In genomic region chr7:100604078-100604975, GRCh38 we compare ENCODE assay signal across 8 cellular contexts. TPM values are rescaled to one million over a fixed set of nuclear protein-coding genes. Genes with fewer than 3 reads are reported as not detected.
DNase-seq lines count a peak whose midpoint lies in the region; ATAC-seq and TF ChIP-seq lines count a peak whose summit lies in the region.

No MANE protein-coding gene starts in this region.

- peaks cover 17% of the 10 kb centered on the region for H3K79me1 ChIP-seq in trophoblast cell (ENCODE audit: low read length)

- H3K79me2 ChIP-seq in ACC112 (ENCODE audit: control insufficient read depth, insufficient read depth, low read length, unreplicated experiment) (peaks cover 15% of the 10 kb centered on the region), trophoblast cell (ENCODE audit: control insufficient read depth, insufficient read depth, low read length, poor library complexity) (no peaks in the 10 kb centered on the region)

- TF ChIP-seq POLR2A in GM18505 (IDR thresholded peaks at IDR 0.05; ENCODE audit: borderline replicate concordance, extremely low read depth, insufficient read depth, insufficient read length) (peak; percentile 29), vagina (IDR thresholded peaks at IDR 0.05) (peak in 1 of 2 donors; percentile 83)

- H3K4me3 Mint-ChIP-seq in activated naive CD4-positive, alpha-beta T cell treated with anti-CD3 and anti-CD28 coated beads, Interleukin-2, amount 10 ng/mL, durations not matched to agents 7 days and 5 days, result peak overlapping the region; percentile 88

- peak overlapping the region; percentile 88 for H4K8ac ChIP-seq in trophoblast cell (ENCODE audit: low read depth, low read length)

- H3K9me3 Mint-ChIP-seq in activated naive CD4-positive, alpha-beta T cell treated with anti-CD3 and anti-CD28 coated beads, Interleukin-2, amount 10 ng/mL, durations not matched to agents 7 days and 5 days, result no peaks in the 10 kb centered on the region

- peak overlapping the region; percentile 53 for H3K4ac ChIP-seq in trophoblast cell (ENCODE audit: low read depth, low read length)

- H3K27me3 Mint-ChIP-seq in activated naive CD4-positive, alpha-beta T cell treated with anti-CD3 and anti-CD28 coated beads, Interleukin-2, amount 10 ng/mL, durations not matched to agents 7 days and 5 days, result peaks cover 71% of the 10 kb centered on the region

- peak overlapping the region; percentile 97 for H3K4me2 ChIP-seq in trophoblast cell (ENCODE audit: low read length)

- H2AK5ac ChIP-seq in trophoblast cell (ENCODE audit: low read length), result no peak overlapping the region

- WGBS in HUES64, result under 1% methylated on average over 58 of the region's 66 CpGs
- no CpG with 5 or more reads among the region's 66 CpGs for WGBS in trophoblast cell (ENCODE audit: extremely low coverage, insufficient coverage, insufficient read length)

- H3K4me3 ChIP-seq in ACC112 (ENCODE audit: low read depth, low read length), result peak overlapping the region; percentile 93
- H3K4me3 ChIP-seq in HUES64 (ENCODE audit: low read length), result peak overlapping the region; percentile 64
- H3K4me3 ChIP-seq in SJSA1, result peak overlapping the region; percentile 45
- peak overlapping the region; percentile 65 for H3K4me3 ChIP-seq in trophoblast cell (ENCODE audit: low read depth, low read length)
- H3K4me3 ChIP-seq in vagina, result peak overlapping the region; percentile 74 to 86

- no peaks in the 10 kb centered on the region for H3K36me3 Mint-ChIP-seq in activated naive CD4-positive, alpha-beta T cell treated with anti-CD3 and anti-CD28 coated beads, Interleukin-2, amount 10 ng/mL, durations not matched to agents 7 days and 5 days

- H3K4me1 ChIP-seq in ACC112 (ENCODE audit: control insufficient read depth, insufficient read depth, low read length, unreplicated experiment) (peaks cover 8% of the 10 kb centered on the region), HUES64 (ENCODE audit: insufficient read depth, low read length) (peaks cover 16% of the 10 kb centered on the region), SJSA1 (replicated peaks) (peaks cover 31% of the 10 kb centered on the region), trophoblast cell (ENCODE audit: control insufficient read depth in 1 of 2, insufficient read depth in 2 of 2, low read length in 2 of 2) (peaks cover 20 to 34% of the 10 kb centered on the region in 2 experiments), vagina (peaks cover 26% of the 10 kb centered on the region)

- H4K91ac ChIP-seq in trophoblast cell (ENCODE audit: low read depth, low read length), result peak overlapping the region; percentile 87

- H3K36me3 ChIP-seq in ACC112 (ENCODE audit: insufficient read depth, low read length) (peaks cover 3% of the 10 kb centered on the region), HUES64 (ENCODE audit: insufficient read depth, low read length) (peaks cover 6% of the 10 kb centered on the region; the same call in 1 of the 2 replicates), SJSA1 (peaks cover 30% of the 10 kb centered on the region), trophoblast cell (ENCODE audit: control insufficient read depth in 1 of 2, insufficient read depth in 2 of 2, low read length in 2 of 2) (peaks cover 2 to 3% of the 10 kb centered on the region in 2 experiments), vagina (no peaks in the 10 kb centered on the region)

- no peak for TF ChIP-seq CTCF in vagina (IDR thresholded peaks at IDR 0.05)

- peak overlapping the region; percentile 85 for H3K18ac ChIP-seq in trophoblast cell (ENCODE audit: low read length)

- H3K14ac ChIP-seq in trophoblast cell (ENCODE audit: low read length), result peak overlapping the region; percentile 61

- no peak overlapping the region for H2BK12ac ChIP-seq in trophoblast cell (ENCODE audit: low read length)

- peaks cover 34% of the 10 kb centered on the region for H3K4me1 Mint-ChIP-seq in activated naive CD4-positive, alpha-beta T cell treated with anti-CD3 and anti-CD28 coated beads, Interleukin-2, amount 10 ng/mL, durations not matched to agents 7 days and 5 days

- H3K27ac ChIP-seq in ACC112 (ENCODE audit: low read depth, low read length) (0 out of 2 replicates have a peak overlapping the region, but pooled peaks have one; percentile 46), HUES64 (ENCODE audit: low read depth, low read length) (peak overlapping the region; percentile 69), SJSA1 (peak overlapping the region; percentile 52), trophoblast cell (ENCODE audit: low read depth, low read length) (peak overlapping the region; percentile 48), vagina (peak overlapping the region; percentile 93)

- H3K27me3 ChIP-seq in ACC112 (ENCODE audit: insufficient read depth, low read length) (no peaks in the 10 kb centered on the region), HUES64 (ENCODE audit: insufficient read depth, low read length) (peaks cover 18% of the 10 kb centered on the region), SJSA1 (replicated peaks) (no peaks in the 10 kb centered on the region), trophoblast cell (ENCODE audit: insufficient read depth, low read length) (no peaks in the 10 kb centered on the region), vagina (no peaks in the 10 kb centered on the region)

- ATAC-seq in GM18505 (IDR thresholded peaks at IDR 0.05; ENCODE audit: unreplicated experiment), result no peak
- ATAC-seq in Right ventricle myocardium inferior, result peak; percentile 75

- CTCF ChIA-PET in activated naive CD4-positive, alpha-beta T cell treated with anti-CD3 and anti-CD28 coated beads, Interleukin-2, amount 10 ng/mL, durations not matched to agents 7 days and 5 days (lab: Charles Lee), result interaction anchor here (0.7 to 1.8 kb wide), 6 partner anchors 17 to 87 kb away, joined by 3 to 6 read pairs (median 4); no protein-coding TSS in a partner anchor

- peak overlapping the region; percentile 34 for H4K12ac ChIP-seq in trophoblast cell (ENCODE audit: low read depth, low read length)

- peak; percentile 28 to 66 for DNase-seq in SJSA1 (ENCODE audit: low read depth in 1 of 2, low spot score in 2 of 2)
- DNase-seq in activated naive CD4-positive, alpha-beta T cell treated with anti-CD3 and anti-CD28 coated beads, Interleukin-2, amount 10 ng/mL, durations not matched to agents 7 days and 5 days, result peak; percentile 88
- peak; percentile 90 for DNase-seq in Right ventricle myocardium inferior (ENCODE audit: missing footprints)
- DNase-seq in trophoblast cell, result peak; percentile 60 to 73
- DNase-seq in vagina (ENCODE audit: extremely low spot score in 2 of 2), result no peak

- H3K27ac Mint-ChIP-seq in activated naive CD4-positive, alpha-beta T cell treated with anti-CD3 and anti-CD28 coated beads, Interleukin-2, amount 10 ng/mL, durations not matched to agents 7 days and 5 days, result peak overlapping the region; percentile 87

- no peak overlapping the region for H3K23ac ChIP-seq in trophoblast cell (ENCODE audit: low read length)

- peak overlapping the region; percentile 56 for H2BK5ac ChIP-seq in trophoblast cell (ENCODE audit: low read depth, low read length, poor library complexity)

- peak overlapping the region; percentile 67 for H3K9ac ChIP-seq in HUES64 (ENCODE audit: low read depth, low read length)
- peak overlapping the region; percentile 68 for H3K9ac ChIP-seq in trophoblast cell (ENCODE audit: low read length)

- peak overlapping the region; percentile 57 for H2BK120ac ChIP-seq in trophoblast cell (ENCODE audit: insufficient read depth, low read length, poor library complexity)

- H2AFZ ChIP-seq in ACC112 (ENCODE audit: low read length, unreplicated experiment) (peak overlapping the region; percentile 35), trophoblast cell (ENCODE audit: insufficient read depth, low read length, poor library complexity) (peak overlapping the region; percentile 32)

- intact Hi-C loops in Right ventricle myocardium inferior (cut with DNase I) (no loop called here), vagina (cut with DNase I) (loop anchor here (5.0 kb wide), 2 partner anchors 73 to 88 kb away; partner anchors contain the start of gene GIGYF1)

- H3K9me3 ChIP-seq in HUES64 (ENCODE audit: insufficient read depth, low read depth, low read length) (no peaks in the 10 kb centered on the region), SJSA1 (replicated peaks) (no peaks in the 10 kb centered on the region), trophoblast cell (ENCODE audit: insufficient read depth, low read depth, low read length) (no peaks in the 10 kb centered on the region), vagina (no peaks in the 10 kb centered on the region)

RNA-seq across cellular contexts. Expression of gene PCOLCE, which starts 2.2 kb away (rescaled TPM):
- 18.5 TPM for polyA plus RNA-seq in HUES64 (2013, experiment 1 of 2)
- polyA plus RNA-seq in HUES64 (2013, experiment 2 of 2), result 30.1 TPM
- 73.1 and 75.6 TPM in 2 replicates for total RNA-seq in SJSA1 (2014; rRNA removed; shearing (Covaris generic))
- total RNA-seq in Right ventricle myocardium inferior (56.0 TPM), vagina (85.4 TPM)
- polyA plus RNA-seq in trophoblast cell (2013), result 37.2 and 37.6 TPM in 2 replicates

RNA-seq across cellular contexts. Expression of gene MOSPD3, which starts 8.0 kb away (rescaled TPM):
- 15.9 TPM for polyA plus RNA-seq in HUES64 (2013, experiment 1 of 2)
- polyA plus RNA-seq in HUES64 (2013, experiment 2 of 2), result 21.1 TPM
- total RNA-seq in SJSA1 (2014; rRNA removed; shearing (Covaris generic)), result 10.9 and 11.0 TPM in 2 replicates
- 9.3 TPM for total RNA-seq in Right ventricle myocardium inferior
- 18.6 and 19.0 TPM in 2 replicates for polyA plus RNA-seq in trophoblast cell (2013)
- total RNA-seq in vagina, result 11.8 TPM

RNA-seq across cellular contexts. Expression of gene FBXO24, which starts 18.2 kb away (rescaled TPM):
- 0.45 TPM for polyA plus RNA-seq in HUES64 (2013, experiment 1 of 2)
- 0.76 TPM for polyA plus RNA-seq in HUES64 (2013, experiment 2 of 2)
- 0.13 TPM in 1 of 2 replicates, not detected in the other for total RNA-seq in SJSA1 (2014; rRNA removed; shearing (Covaris generic))
- total RNA-seq in Right ventricle myocardium inferior (0.41 TPM), vagina (0.98 TPM)
- 0.29 and 0.47 TPM in 2 replicates for polyA plus RNA-seq in trophoblast cell (2013)

RNA-seq across cellular contexts. Expression of gene LRCH4, which starts 18.4 kb away (rescaled TPM):
- 22.4 TPM for polyA plus RNA-seq in HUES64 (2013, experiment 1 of 2)
- 23.6 TPM for polyA plus RNA-seq in HUES64 (2013, experiment 2 of 2)
- total RNA-seq in SJSA1 (2014; rRNA removed; shearing (Covaris generic)), result 17.0 and 19.5 TPM in 2 replicates
- total RNA-seq in Right ventricle myocardium inferior (29.3 TPM), vagina (72.2 TPM)
- polyA plus RNA-seq in trophoblast cell (2013), result 37.0 and 40.0 TPM in 2 replicates

RNA-seq across cellular contexts. Expression of gene SAP25, which starts 30.6 kb away (rescaled TPM):
- 0.95 TPM for polyA plus RNA-seq in HUES64 (2013, experiment 1 of 2)
- 0.89 TPM for polyA plus RNA-seq in HUES64 (2013, experiment 2 of 2)
- total RNA-seq in SJSA1 (2014; rRNA removed; shearing (Covaris generic)), result 0.60 TPM in 1 of 2 replicates, not detected in the other
- total RNA-seq in Right ventricle myocardium inferior (0.84 TPM), vagina (2.9 TPM)
- polyA plus RNA-seq in trophoblast cell (2013), result 1.4 and 2.0 TPM in 2 replicates

Comparison
In these comparisons a context has a peak if more than half of its experiments do, and no peak if none do; other contexts are left out.
1. DNase-seq: peak in SJSA1 (2 of 2), activated naive CD4-positive, alpha-beta T cell treated with anti-CD3 and anti-CD28 coated beads, Interleukin-2, amount 10 ng/mL, durations not matched to agents 7 days and 5 days (single experiment), Right ventricle myocardium inferior (single experiment) and trophoblast cell (2 of 2); none in vagina (0 of 2).
2. Peak in every context shown above with its lines, with median percentiles within 50 percentile points of each other: H3K27ac ChIP-seq and H3K4me3 ChIP-seq.